ENCODE assay signal across 8 cellular contexts in the genomic region with DNA sequence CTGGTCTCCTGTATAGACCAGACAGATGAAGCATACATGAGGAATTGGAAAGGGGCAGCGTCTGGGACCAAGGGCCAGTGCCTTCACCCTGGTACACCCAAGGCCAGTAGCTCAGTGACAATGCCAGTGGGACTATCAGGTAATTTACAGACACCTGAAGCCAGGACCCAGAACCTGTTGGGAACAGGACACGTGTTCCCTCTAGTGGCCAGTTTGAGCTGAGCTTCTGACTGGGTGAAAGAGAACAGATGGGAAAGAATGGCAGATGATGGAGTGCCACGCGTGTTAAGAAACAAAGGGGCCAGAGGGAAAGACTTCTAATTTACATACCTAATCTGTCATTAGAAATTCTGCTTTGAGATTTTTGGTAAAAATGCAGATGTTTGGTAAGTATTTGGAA. TPM values are rescaled to one million over a fixed set of nuclear protein-coding genes. Genes with fewer than 3 reads are reported as not detected.
DNase-seq lines count a peak whose midpoint lies in the region; ATAC-seq and TF ChIP-seq lines count a peak whose summit lies in the region.

No MANE protein-coding gene starts in this region.

- ATAC-seq in HG02938 (IDR thresholded peaks at IDR 0.05; ENCODE audit: unreplicated experiment), result peak; percentile 67

- DNase-seq in GM13976 (ENCODE audit: low spot score), result peak; percentile 70
- DNase-seq in T follicular helper cell (ENCODE audit: low read depth), result peak; percentile 30
- DNase-seq in central memory CD4-positive, alpha-beta T cell, result peak; percentile 52
- peak; percentile 69 for DNase-seq in mucosa of gallbladder (ENCODE audit: low spot score)
- DNase-seq in ureter (ENCODE audit: low spot score), result peak; percentile 60
- no peak for DNase-seq in NCI-H1048 (lab: John Stamatoyannopoulos, UW)
- no peak for DNase-seq in NCI-H2029 (lab: John Stamatoyannopoulos, UW)

- in situ Hi-C loops in GM13976 (cut with MboI; ENCODE audit: low sequenced_read_pairs, unreplicated experiment), result loop anchor here (5.0 kb wide), 1 partner anchor 86 kb away; no protein-coding TSS in a partner anchor

- TF ChIP-seq CTCF in GM13976 (IDR thresholded peaks at IDR 0.05; ENCODE audit: borderline replicate concordance, control extremely low read depth, extremely low read depth, insufficient read depth, missing control alignments), result peak; percentile 80

RNA-seq across cellular contexts. Expression of a gene that starts 5.1 kb away (rescaled TPM):
- 42.9 TPM for total RNA-seq in mucosa of gallbladder
- 36.0 TPM for total RNA-seq in ureter

RNA-seq across cellular contexts. Expression of a gene that starts 28.4 kb away (rescaled TPM):
- total RNA-seq in mucosa of gallbladder (518 TPM), ureter (1,330 TPM)

RNA-seq across cellular contexts. Expression of a gene that starts 48.6 kb away (rescaled TPM):
- total RNA-seq in mucosa of gallbladder (not detected), ureter (not detected)

Comparison
In these comparisons a context has a peak if more than half of its experiments do, and no peak if none do; other contexts are left out.
1. DNase-seq: peak in GM13976 (single experiment), T follicular helper cell (single experiment), central memory CD4-positive, alpha-beta T cell (single experiment), mucosa of gallbladder (single experiment) and ureter (single experiment); none in NCI-H1048 (single experiment) and NCI-H2029 (single experiment).